In the genomic region with DNA sequence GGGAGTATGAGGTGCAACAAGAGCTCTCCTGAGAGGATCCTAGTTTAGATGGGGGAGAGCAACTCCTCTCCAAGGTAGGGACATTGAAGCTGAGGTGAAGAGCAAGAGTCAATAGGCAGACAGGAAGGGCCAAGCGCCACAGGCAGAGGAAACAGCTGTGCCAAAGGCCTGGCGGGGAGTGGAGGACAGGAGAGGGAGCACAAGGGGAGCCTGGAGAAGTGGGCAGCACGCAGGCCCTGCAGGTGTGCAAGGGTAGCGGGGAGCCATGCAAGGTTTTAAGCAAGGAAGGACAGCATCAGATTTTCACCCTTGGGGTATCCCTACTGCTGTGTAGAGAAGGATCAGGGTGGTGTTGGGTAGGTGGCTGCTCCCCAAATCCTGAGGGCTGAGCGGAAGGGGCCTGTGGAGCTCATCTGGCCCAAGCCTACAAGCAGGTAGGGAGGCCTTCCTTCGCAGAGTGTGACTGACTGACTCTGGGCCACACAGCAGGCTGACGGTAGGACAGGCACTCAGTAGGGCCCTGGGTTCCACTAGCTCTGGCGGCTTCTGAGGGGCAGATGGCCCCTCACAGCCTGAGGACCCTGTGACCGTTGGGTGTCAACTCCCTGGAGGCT, we compare ENCODE assay signal across 24 cellular contexts. TPM values are rescaled to one million over a fixed set of nuclear protein-coding genes. Genes with fewer than 3 reads are reported as not detected.
DNase-seq lines count a peak whose midpoint lies in the region; ATAC-seq, FAIRE-seq and TF ChIP-seq lines count a peak whose summit lies in the region.
"Had no signal": no experiment of that assay in that cellular context is flagged by ENCODE, and none has a peak within 500 bp of the region (broad histone marks: within the 10 kb centered on the region; RNA-seq: fewer than 3 reads in every experiment).

No MANE protein-coding gene starts in this region.

- H3K36me3 ChIP-seq in H1 (ENCODE audit: control insufficient read depth in 2 of 4, insufficient read depth in 4 of 4, low read length in 3 of 4): no peaks in the 10 kb centered on the region; a peak in 1 of 8 replicates
- no peaks in the 10 kb centered on the region for H3K36me3 ChIP-seq in thyroid gland
- H3K36me3 ChIP-seq: BE2C, esophagus muscularis mucosa, prostate gland, suprapubic skin had no signal

- no peak overlapping the region for H2BK120ac ChIP-seq in H1 (replicated peaks; ENCODE audit: low read depth, low read length)

- H3K14ac ChIP-seq in H1 (ENCODE audit: insufficient read length): no peak overlapping the region

- TF ChIP-seq CTCF in H1 (IDR thresholded peaks at IDR 0.05; ENCODE audit: control extremely low read depth in 1 of 3, insufficient read depth in 1 of 3, low read depth in 1 of 3, low read length in 3 of 3) (no peak), omental fat pad (IDR thresholded peaks at IDR 0.05) (no peak), thyroid gland (IDR thresholded peaks at IDR 0.05) (no peak)

- POLR2A ChIA-PET in H1 (lab: Charles Lee; ENCODE audit: partially characterized antibody): interaction anchor here (0.7 kb wide), 1 partner anchor 74 kb away, joined by 3 read pairs; no protein-coding TSS in a partner anchor

- no peak overlapping the region for H2BK15ac ChIP-seq in H1 (ENCODE audit: low read length)

- H3K9ac ChIP-seq in H1 (replicated peaks in 1 of 4; ENCODE audit: extremely low read depth in 1 of 4, low read depth in 3 of 4, low read length in 3 of 4): no peak overlapping the region

- H3K27ac ChIP-seq in H1 (ENCODE audit: low read depth, low read length) (no peak overlapping the region), thyroid gland (no peak overlapping the region)
- H3K27ac ChIP-seq: esophagus muscularis mucosa, prostate gland, suprapubic skin, VCaP had no signal

- 88% methylated on average over 8 of the region's 9 CpGs; no CpG with 5 or more reads in 1 of the 2 experiments for WGBS in H1 (ENCODE audit: extremely low coverage in 1 of 2, insufficient coverage in 1 of 2, insufficient read length in 1 of 2, insufficient replicate concordance in 2 of 2, low coverage in 1 of 2, low lambda C conversion rate in 2 of 2, missing lambda C conversion rate in 1 of 2), 2 experiments
- WGBS in thyroid gland, 2 donors: 87% methylated on average over 9 of the region's 9 CpGs

- H3K4me2 ChIP-seq in H1 (ENCODE audit: insufficient read depth in 1 of 2, low read depth in 2 of 2, low read length in 2 of 2): no peak overlapping the region

- peaks cover 0 to 5% of the 10 kb centered on the region in 2 experiments for H4K20me1 ChIP-seq in H1 (replicated peaks in 1 of 2; ENCODE audit: control insufficient read depth in 1 of 2, insufficient read depth in 2 of 2, low read length in 2 of 2)

- H3K23me2 ChIP-seq in H1 (ENCODE audit: low read depth, low read length): peaks cover 7% of the 10 kb centered on the region; the same call in 1 of the 2 replicates

- no peaks in the 10 kb centered on the region for H3K79me2 ChIP-seq in H1 (ENCODE audit: control insufficient read depth in 1 of 2, insufficient read depth in 2 of 2, low read length in 2 of 2)

- no peak overlapping the region for H2AFZ ChIP-seq in H1 (ENCODE audit: low read length)

- no peak overlapping the region for H4K91ac ChIP-seq in H1 (replicated peaks; ENCODE audit: insufficient read length, low read length)

- TF ChIP-seq POLR2A in H1 (IDR thresholded peaks at IDR 0.05; ENCODE audit: control extremely low read depth in 1 of 2, low read depth in 2 of 2, low read length in 2 of 2): no peak
- TF ChIP-seq POLR2A in thyroid gland (IDR thresholded peaks at IDR 0.05): no peak

- TF ChIP-seq RAD21 in H1 (IDR thresholded peaks at IDR 0.05 in 1 of 2, conservative IDR thresholded peaks at IDR 0.05 in 1 of 2; ENCODE audit: low read depth in 2 of 2, low read length in 2 of 2): no peak

- H3K4ac ChIP-seq in H1 (replicated peaks; ENCODE audit: insufficient read length, low read depth, low read length): no peak overlapping the region

- peak; percentile 34 for DNase-seq in DMS153 (lab: John Stamatoyannopoulos, UW)
- no peak for DNase-seq in DMS153 treated with DMSO at 0.1 percent for 48 hours (lab: John Stamatoyannopoulos, UW; ENCODE audit: unreplicated experiment)
- DNase-seq in KBM-7: peak; percentile 21
- DNase-seq in H1 (ENCODE audit: low read depth in 1 of 2, low spot score in 2 of 2): no peak
- DNase-seq in omental fat pad (ENCODE audit: low spot score): peak; percentile 10
- no peak for DNase-seq in activated CD4-positive, CD25-positive, alpha-beta regulatory T cell (lab: John Stamatoyannopoulos, UW)
- no peak for DNase-seq in thyroid gland
- DNase-seq: 8988T; caudate nucleus; mammary epithelial cell; naive thymus-derived CD4-positive, alpha-beta T cell; NCI-H1417 treated with DMSO at 0.1 percent for 48 hours; NCI-H345 had no signal

- no peak overlapping the region for H3K56ac ChIP-seq in H1 (replicated peaks; ENCODE audit: insufficient read length, low read depth, low read length)

- H3K4me3 ChIP-seq in H1 (ENCODE audit: extremely low read depth in 1 of 4, insufficient read depth in 2 of 4, low read depth in 3 of 4, low read length in 4 of 4): no peak overlapping the region
- H3K4me3 ChIP-seq in thyroid gland (replicated peaks in 1 of 3): no peak overlapping the region
- H3K4me3 ChIP-seq: esophagus muscularis mucosa, prostate gland, suprapubic skin had no signal

- no peak overlapping the region for H3K18ac ChIP-seq in H1 (ENCODE audit: extremely low read depth, low read length)

- no peak overlapping the region for H2AK5ac ChIP-seq in H1 (ENCODE audit: low read depth, low read length)

- in situ Hi-C loops in KBM-7 (cut with MboI; ENCODE audit: low pct_unique_long_range_greater_than_20kb, low sequenced_read_pairs): no loop called here

- H3K23ac ChIP-seq in H1 (ENCODE audit: insufficient read length): no peak overlapping the region

- ATAC-seq in omental fat pad (ENCODE audit: low FRiP score) (no peak), GM18520 (IDR thresholded peaks at IDR 0.05; ENCODE audit: unreplicated experiment) (no peak)
- ATAC-seq: naive thymus-derived CD4-positive, alpha-beta T cell; T-cell had no signal

- no peaks in the 10 kb centered on the region for H3K79me1 ChIP-seq in H1 (ENCODE audit: low read depth, low read length)

- FAIRE-seq in H1 (lab: Jason Lieb, UNC): no peak
- FAIRE-seq: D721Med, GM12892 had no signal

- no peak overlapping the region for H2BK12ac ChIP-seq in H1 (ENCODE audit: low read depth, low read length)

- no peak overlapping the region for H2BK20ac ChIP-seq in H1 (ENCODE audit: low read length)

- TF ChIP-seq EP300 in H1 (IDR thresholded peaks at IDR 0.05; ENCODE audit: borderline replicate concordance in 1 of 2, low read depth in 2 of 2, low read length in 2 of 2): no peak

- CTCF ChIA-PET in H1 (lab: Charles Lee; ENCODE audit: partially characterized antibody): interaction anchor here (0.7 to 1.9 kb wide), 10 partner anchors 12 to 1015 kb away, joined by 3 to 11 read pairs (median 4); a partner anchor contains a TSS

- H4K8ac ChIP-seq in H1 (ENCODE audit: extremely low read depth, insufficient read depth, low read length): peak overlapping the region; percentile 64; the same call in 1 of the 2 replicates

- H3K4me1 ChIP-seq in H1 (replicated peaks in 1 of 4; ENCODE audit: control insufficient read depth in 3 of 4, insufficient read depth in 4 of 4, low read length in 3 of 4): no peaks in the 10 kb centered on the region
- H3K4me1 ChIP-seq in thyroid gland: no peaks in the 10 kb centered on the region
- H3K4me1 ChIP-seq: BE2C, prostate gland had no signal

- no peak overlapping the region for H4K5ac ChIP-seq in H1 (ENCODE audit: insufficient read length, low read depth, low read length)

- peaks cover 0 to 5% (median 2%) of the 10 kb centered on the region in 4 experiments; a peak in 1 of 7 replicates for H3K27me3 ChIP-seq in H1 (replicated peaks in 1 of 4; ENCODE audit: control insufficient read depth in 3 of 4, extremely low read depth in 1 of 4, insufficient read depth in 3 of 4, low read length in 3 of 4)
- H3K27me3 ChIP-seq in thyroid gland: peaks cover 6% of the 10 kb centered on the region

- intact Hi-C loops in thyroid gland (cut with DNase I): no loop called here

- no peak overlapping the region for H2BK5ac ChIP-seq in H1 (ENCODE audit: low read depth, low read length)

- H3K9me3 ChIP-seq in H1 (ENCODE audit: insufficient read depth in 2 of 2, low read depth in 1 of 2, low read length in 1 of 2) (no peaks in the 10 kb centered on the region), thyroid gland (no peaks in the 10 kb centered on the region)
- H3K9me3 ChIP-seq: BE2C, esophagus muscularis mucosa, prostate gland, suprapubic skin had no signal

RNA-seq across cellular contexts. Expression of a gene that starts 13.3 kb away (rescaled TPM):
- 5.4 and 5.9 TPM in 2 replicates for total RNA-seq in H1 (2021; fragmentation: NEBNext Ultra II Directional; extraction: Animal tissue kit (Norgen Biotek cat#: 25700))
- 11.7 and 15.6 TPM in 2 replicates for polyA plus RNA-seq in H1 (2011; rRNA removed)
- polyA plus RNA-seq in H1 (2011; cell fraction: cytosol; rRNA removed): 7.5 TPM
- 7.6 TPM for polyA plus RNA-seq in H1 (2011; cell fraction: nucleus; rRNA removed)
- polyA plus RNA-seq in H1 (2012, experiment 1 of 2): 2.1 to 6.2 TPM (median 5.1 TPM) in 4 replicates
- polyA plus RNA-seq in H1 (2012, experiment 2 of 2): 5.3 TPM
- polyA plus RNA-seq in H1 (2013, experiment 1 of 2): 9.0 TPM
- polyA plus RNA-seq in H1 (2013, experiment 2 of 2): 9.3 TPM
- polyA minus RNA-seq in H1 (2011; rRNA and poly(A)+ RNA removed): 0.22 and 0.57 TPM in 2 replicates
- polyA minus RNA-seq in H1 (2011; cell fraction: cytosol; rRNA and poly(A)+ RNA removed): 4.1 TPM
- 2.8 TPM for polyA minus RNA-seq in H1 (2011; cell fraction: nucleus; rRNA and poly(A)+ RNA removed)
- total RNA-seq in omental fat pad (1 to 10 TPM in 2 of 4 donors, under 1 TPM in 1, not detected in 1; 0.46 to 2.3 (median 1.7) TPM), thyroid gland (under 1 TPM in 2 of 4 donors, not detected in 2; 0.13 to 0.56 TPM)
- total RNA-seq: glomerular endothelial cell, mammary epithelial cell, suprapubic skin had no signal
- polyA plus RNA-seq: mammary epithelial cell; naive thymus-derived CD4-positive, alpha-beta T cell had no signal

RNA-seq across cellular contexts. Expression of a gene that starts 19.6 kb away (rescaled TPM):
- not detected in 2 replicates for total RNA-seq in H1 (2021; fragmentation: NEBNext Ultra II Directional; extraction: Animal tissue kit (Norgen Biotek cat#: 25700))
- polyA plus RNA-seq in H1 (2011; rRNA removed): 0.03 and 0.09 TPM in 2 replicates
- polyA plus RNA-seq in H1 (2011; cell fraction: cytosol; rRNA removed): 0.05 TPM
- 0.10 TPM for polyA plus RNA-seq in H1 (2011; cell fraction: nucleus; rRNA removed)
- 0.05 TPM in 2 of 4 replicates, not detected in the others for polyA plus RNA-seq in H1 (2012, experiment 1 of 2)
- polyA plus RNA-seq in H1 (2012, experiment 2 of 2): not detected
- polyA plus RNA-seq in H1 (2013, experiment 1 of 2): not detected
- polyA plus RNA-seq in H1 (2013, experiment 2 of 2): 0.04 TPM
- 0.05 TPM in 1 of 2 replicates, not detected in the other for polyA minus RNA-seq in H1 (2011; rRNA and poly(A)+ RNA removed)
- polyA minus RNA-seq in H1 (2011; cell fraction: cytosol; rRNA and poly(A)+ RNA removed): not detected
- polyA minus RNA-seq in H1 (2011; cell fraction: nucleus; rRNA and poly(A)+ RNA removed): not detected
- total RNA-seq in omental fat pad: not detected
- total RNA-seq in thyroid gland: not detected
- total RNA-seq: esophagus muscularis mucosa; glomerular endothelial cell; HT-29; mammary epithelial cell; naive thymus-derived CD4-positive, alpha-beta T cell; suprapubic skin had no signal
- polyA plus RNA-seq: mammary epithelial cell; naive thymus-derived CD4-positive, alpha-beta T cell had no signal

RNA-seq across cellular contexts. Expression of a gene that starts 21.5 kb away (rescaled TPM):
- total RNA-seq in H1 (2021; fragmentation: NEBNext Ultra II Directional; extraction: Animal tissue kit (Norgen Biotek cat#: 25700)): not detected in 2 replicates
- not detected in 2 replicates for polyA plus RNA-seq in H1 (2011; rRNA removed)
- not detected for polyA plus RNA-seq in H1 (2011; cell fraction: cytosol; rRNA removed)
- not detected for polyA plus RNA-seq in H1 (2011; cell fraction: nucleus; rRNA removed)
- polyA plus RNA-seq in H1 (2012, experiment 1 of 2): not detected in 4 replicates
- not detected for polyA plus RNA-seq in H1 (2012, experiment 2 of 2)
- polyA plus RNA-seq in H1 (2013, experiment 1 of 2): not detected
- not detected for polyA plus RNA-seq in H1 (2013, experiment 2 of 2)
- polyA minus RNA-seq in H1 (2011; rRNA and poly(A)+ RNA removed): not detected in 2 replicates
- not detected for polyA minus RNA-seq in H1 (2011; cell fraction: cytosol; rRNA and poly(A)+ RNA removed)
- not detected for polyA minus RNA-seq in H1 (2011; cell fraction: nucleus; rRNA and poly(A)+ RNA removed)
- total RNA-seq in omental fat pad (not detected), thyroid gland (not detected)
- total RNA-seq: esophagus muscularis mucosa; glomerular endothelial cell; HT-29; mammary epithelial cell; naive thymus-derived CD4-positive, alpha-beta T cell; suprapubic skin; T-cell had no signal
- polyA plus RNA-seq: mammary epithelial cell; naive thymus-derived CD4-positive, alpha-beta T cell had no signal

Comparison
In these comparisons a context has a peak if more than half of its experiments do, and no peak if none do; other contexts are left out.
1. DNase-seq: peak in DMS153 (single experiment), KBM-7 (single experiment) and omental fat pad (single experiment); none in DMS153 treated with DMSO at 0.1 percent for 48 hours (single experiment), H1 (0 of 2), activated CD4-positive, CD25-positive, alpha-beta regulatory T cell (0 of 4) and thyroid gland (0 of 2).